ENCODE assay signal across 13 cellular contexts in genomic region chr5:109805882-109806281, GRCh38.
DNase-seq lines count a peak whose midpoint lies in the region; ATAC-seq and TF ChIP-seq lines count a peak whose summit lies in the region.
"Had no signal": no experiment of that assay in that cellular context is flagged by ENCODE, and none has a peak within 500 bp of the region (broad histone marks: within the 10 kb centered on the region; RNA-seq: fewer than 3 reads in every experiment).

No MANE protein-coding gene starts in this region.

- peak; percentile 35 for ATAC-seq in GM19395 (IDR thresholded peaks at IDR 0.05; ENCODE audit: unreplicated experiment)
- ATAC-seq in HG03097 (IDR thresholded peaks at IDR 0.05; ENCODE audit: low FRiP score, unreplicated experiment), result peak; percentile 62
- ATAC-seq in HG03439 (IDR thresholded peaks at IDR 0.05; ENCODE audit: unreplicated experiment), result no peak
- ATAC-seq: activated T-cell treated with anti-CD3 and anti-CD28 coated beads, Interleukin-2, amount 50 U/mL, for 72 hours had no signal

- peaks cover 12% of the 10 kb centered on the region for H3K36me3 Mint-ChIP-seq in endodermal cell (ENCODE audit: low read depth)
- peaks cover 3% of the 10 kb centered on the region for H3K36me3 Mint-ChIP-seq in progenitor cell of endocrine pancreas (ENCODE audit: insufficient read depth)

- H3K27me3 Mint-ChIP-seq in endodermal cell (ENCODE audit: insufficient read depth) (no peaks in the 10 kb centered on the region), progenitor cell of endocrine pancreas (no peaks in the 10 kb centered on the region)
- H3K27me3 Mint-ChIP-seq: CD4-positive, CD25-positive, alpha-beta regulatory T cell had no signal

- TF ChIP-seq CTCF in endodermal cell (conservative IDR thresholded peaks at IDR 0.05), result no peak
- TF ChIP-seq CTCF in progenitor cell of endocrine pancreas (IDR thresholded peaks at IDR 0.05; ENCODE audit: unreplicated experiment), result no peak

- H3K4me1 Mint-ChIP-seq in endodermal cell, result peaks cover 25% of the 10 kb centered on the region
- H3K4me1 Mint-ChIP-seq in progenitor cell of endocrine pancreas (ENCODE audit: low read depth), result peaks cover 25% of the 10 kb centered on the region

- H3K4me3 Mint-ChIP-seq in endodermal cell, result no peak overlapping the region
- H3K4me3 Mint-ChIP-seq in progenitor cell of endocrine pancreas (ENCODE audit: low read depth), result no peak overlapping the region
- H3K4me3 Mint-ChIP-seq: activated T-cell treated with anti-CD3 and anti-CD28 coated beads, Interleukin-2, amount 50 U/mL, for 72 hours; CD4-positive, CD25-positive, alpha-beta regulatory T cell had no signal

- peak; percentile 81 for DNase-seq in endodermal cell
- DNase-seq in progenitor cell of endocrine pancreas (ENCODE audit: low spot score, unreplicated experiment), result no peak
- no peak for DNase-seq in stimulated activated CD4-positive, alpha-beta T cell treated with anti-CD3 and anti-CD28 coated beads, Interleukin-2, amount 100 ng/mL, for 24 hours
- DNase-seq in central memory CD4-positive, alpha-beta T cell, result no peak
- DNase-seq: activated T-cell treated with anti-CD3 and anti-CD28 coated beads, Interleukin-2, amount 50 U/mL, for 72 hours; CD4-positive, CD25-positive, alpha-beta regulatory T cell; KG1; mammary epithelial cell; NCI-H1436 treated with DMSO at 0.1 percent for 48 hours; stimulated activated CD4-positive, alpha-beta T cell treated with anti-CD3 and anti-CD28 coated beads, Interleukin-4, amount 100 ng/mL, for 4 hours had no signal

- no peaks in the 10 kb centered on the region for H3K27me3 ChIP-seq in endodermal cell (ENCODE audit: control insufficient read depth, insufficient read depth, low read length, poor library complexity, severe bottlenecking)

- H3K4me1 ChIP-seq in endodermal cell (ENCODE audit: control insufficient read depth, insufficient read depth, low read length), result peaks cover 10% of the 10 kb centered on the region

- 36 to 42% methylated on average over 1 to 3 of the region's 3 CpGs for WGBS in endodermal cell (ENCODE audit: insufficient coverage in 1 of 2, insufficient read length in 1 of 2), 2 experiments

- H3K27ac Mint-ChIP-seq in endodermal cell, result peak overlapping the region; percentile 4
- peak overlapping the region; percentile 29 for H3K27ac Mint-ChIP-seq in progenitor cell of endocrine pancreas
- H3K27ac Mint-ChIP-seq: activated T-cell treated with anti-CD3 and anti-CD28 coated beads, Interleukin-2, amount 50 U/mL, for 72 hours had no signal

- peaks cover 15% of the 10 kb centered on the region for H3K36me3 ChIP-seq in endodermal cell (ENCODE audit: control insufficient read depth, insufficient read depth, low read length)

- H3K9me3 ChIP-seq in endodermal cell (ENCODE audit: control insufficient read depth, low read length), result no peaks in the 10 kb centered on the region

- H3K27ac ChIP-seq in endodermal cell (ENCODE audit: low read depth, low read length), result no peak overlapping the region

- H3K9ac ChIP-seq in endodermal cell (ENCODE audit: extremely low read depth, low read length, poor library complexity, severe bottlenecking), result peak overlapping the region; percentile 17

- H3K4me3 ChIP-seq in endodermal cell (ENCODE audit: low read length), result no peak overlapping the region

- no peaks in the 10 kb centered on the region for H3K9me3 Mint-ChIP-seq in endodermal cell
- H3K9me3 Mint-ChIP-seq in progenitor cell of endocrine pancreas (ENCODE audit: low read depth), result no peaks in the 10 kb centered on the region
- H3K9me3 Mint-ChIP-seq: CD4-positive, CD25-positive, alpha-beta regulatory T cell had no signal
